In genomic region chr7:80453699-80454340, GRCh38 we compare ENCODE assay signal across 9 cellular contexts. TPM values are rescaled to one million over a fixed set of nuclear protein-coding genes. Genes with fewer than 3 reads are reported as not detected.
DNase-seq lines count a peak whose midpoint lies in the region; ATAC-seq, FAIRE-seq and TF ChIP-seq lines count a peak whose summit lies in the region.
"Had no signal": no experiment of that assay in that cellular context is flagged by ENCODE, and none has a peak within 500 bp of the region (broad histone marks: within the 10 kb centered on the region; RNA-seq: fewer than 3 reads in every experiment).

No MANE protein-coding gene starts in this region.

- H3K18ac ChIP-seq in H1 (ENCODE audit: extremely low read depth, low read length): no peak overlapping the region

- H3K27me3 ChIP-seq in H1 (replicated peaks in 1 of 4; ENCODE audit: control insufficient read depth in 3 of 4, extremely low read depth in 1 of 4, insufficient read depth in 3 of 4, low read length in 3 of 4): no peaks in the 10 kb centered on the region
- no peaks in the 10 kb centered on the region for H3K27me3 ChIP-seq in sigmoid colon
- H3K27me3 ChIP-seq: neutrophil had no signal

- H4K8ac ChIP-seq in H1 (ENCODE audit: extremely low read depth, insufficient read depth, low read length): no peak overlapping the region

- H3K4me1 ChIP-seq in H1 (replicated peaks in 1 of 4; ENCODE audit: control insufficient read depth in 3 of 4, insufficient read depth in 4 of 4, low read length in 3 of 4): no peaks in the 10 kb centered on the region
- no peaks in the 10 kb centered on the region for H3K4me1 ChIP-seq in sigmoid colon

- H2AK5ac ChIP-seq in H1 (ENCODE audit: low read depth, low read length): no peak overlapping the region

- H4K91ac ChIP-seq in H1 (replicated peaks; ENCODE audit: insufficient read length, low read length): no peak overlapping the region

- no peak overlapping the region for H2BK5ac ChIP-seq in H1 (ENCODE audit: low read depth, low read length)

- H3K36me3 ChIP-seq in H1 (ENCODE audit: control insufficient read depth in 2 of 4, insufficient read depth in 4 of 4, low read length in 3 of 4): no peaks in the 10 kb centered on the region
- H3K36me3 ChIP-seq in sigmoid colon: no peaks in the 10 kb centered on the region
- H3K36me3 ChIP-seq: neutrophil had no signal

- H3K79me1 ChIP-seq in H1 (ENCODE audit: low read depth, low read length): no peaks in the 10 kb centered on the region

- no peak overlapping the region for H2AFZ ChIP-seq in H1 (ENCODE audit: low read length)

- no peak overlapping the region for H2BK20ac ChIP-seq in H1 (ENCODE audit: low read length)

- no peak for FAIRE-seq in H1 (lab: Jason Lieb, UNC)

- 86% methylated on average over 2 of the region's 2 CpGs; no CpG with 5 or more reads in 1 of the 2 experiments for WGBS in H1 (ENCODE audit: extremely low coverage in 1 of 2, insufficient coverage in 1 of 2, insufficient read length in 1 of 2, insufficient replicate concordance in 2 of 2, low coverage in 1 of 2, low lambda C conversion rate in 2 of 2, missing lambda C conversion rate in 1 of 2), 2 experiments
- 59 to 60% methylated on average over 2 of the region's 2 CpGs for WGBS in sigmoid colon, 2 donors

- no peak overlapping the region for H3K23ac ChIP-seq in H1 (ENCODE audit: insufficient read length)

- no peaks in the 10 kb centered on the region for H3K79me2 ChIP-seq in H1 (ENCODE audit: control insufficient read depth in 1 of 2, insufficient read depth in 2 of 2, low read length in 2 of 2)

- no peak overlapping the region for H2BK120ac ChIP-seq in H1 (replicated peaks; ENCODE audit: low read depth, low read length)

- POLR2A ChIA-PET in H1 (lab: Charles Lee; ENCODE audit: partially characterized antibody): no interaction called here

- H4K5ac ChIP-seq in H1 (ENCODE audit: insufficient read length, low read depth, low read length): no peak overlapping the region

- TF ChIP-seq RAD21 in H1 (IDR thresholded peaks at IDR 0.05 in 1 of 2, conservative IDR thresholded peaks at IDR 0.05 in 1 of 2; ENCODE audit: low read depth in 2 of 2, low read length in 2 of 2): peak; percentile 61 to 72

- H3K27ac ChIP-seq in H1 (ENCODE audit: low read depth, low read length): no peak overlapping the region
- no peak overlapping the region for H3K27ac ChIP-seq in sigmoid colon
- H3K27ac ChIP-seq: neutrophil had no signal

- DNase-seq in NCI-H2107 treated with DMSO at 0.1 percent for 48 hours (lab: John Stamatoyannopoulos, UW; ENCODE audit: unreplicated experiment) (peak; percentile 48), NCI-H2107 (lab: John Stamatoyannopoulos, UW) (no peak), NCI-H524 treated with DMSO at 0.1 percent for 48 hours (lab: John Stamatoyannopoulos, UW) (peak; percentile 7), H1 (ENCODE audit: low read depth in 1 of 2, low spot score in 2 of 2) (no peak), sigmoid colon (no peak), activated gamma-delta T cell (lab: John Stamatoyannopoulos, UW) (no peak)
- DNase-seq in activated CD4-positive, alpha-beta T cell treated with anti-CD3 and anti-CD28 coated beads for 48 hours: no peak

- no peak overlapping the region for H3K4me2 ChIP-seq in H1 (ENCODE audit: insufficient read depth in 1 of 2, low read depth in 2 of 2, low read length in 2 of 2)

- H2BK12ac ChIP-seq in H1 (ENCODE audit: low read depth, low read length): no peak overlapping the region

- intact Hi-C loops in sigmoid colon (cut with DNase I): loop anchor here (2.0 kb wide), 1 partner anchor 25 kb away; no protein-coding TSS in a partner anchor

- peak in 1 of 3 experiments; percentile 29; a peak in 2 of 4 replicates for TF ChIP-seq CTCF in H1 (IDR thresholded peaks at IDR 0.05; ENCODE audit: control extremely low read depth in 1 of 3, insufficient read depth in 1 of 3, low read depth in 1 of 3, low read length in 3 of 3)
- peak in 3 of 4 experiments; percentile 30 to 48 (median 34) for TF ChIP-seq CTCF in sigmoid colon (IDR thresholded peaks at IDR 0.05)

- ATAC-seq in GM19463 (IDR thresholded peaks at IDR 0.05; ENCODE audit: unreplicated experiment): no peak

- H3K23me2 ChIP-seq in H1 (ENCODE audit: low read depth, low read length): no peaks in the 10 kb centered on the region

- CTCF ChIA-PET in H1 (lab: Charles Lee; ENCODE audit: partially characterized antibody): interaction anchor here (0.6 kb wide), 1 partner anchor 16 kb away, joined by 3 read pairs; no protein-coding TSS in a partner anchor

- H3K4ac ChIP-seq in H1 (replicated peaks; ENCODE audit: insufficient read length, low read depth, low read length): no peak overlapping the region

- H3K14ac ChIP-seq in H1 (ENCODE audit: insufficient read length): no peak overlapping the region

- no peak overlapping the region for H3K56ac ChIP-seq in H1 (replicated peaks; ENCODE audit: insufficient read length, low read depth, low read length)

- TF ChIP-seq EP300 in H1 (IDR thresholded peaks at IDR 0.05; ENCODE audit: borderline replicate concordance in 1 of 2, low read depth in 2 of 2, low read length in 2 of 2) (no peak), sigmoid colon (IDR thresholded peaks at IDR 0.05) (no peak)

- TF ChIP-seq POLR2A in H1 (IDR thresholded peaks at IDR 0.05; ENCODE audit: control extremely low read depth in 1 of 2, low read depth in 2 of 2, low read length in 2 of 2) (no peak), sigmoid colon (IDR thresholded peaks at IDR 0.05) (no peak)

- H3K4me3 ChIP-seq in H1 (ENCODE audit: extremely low read depth in 1 of 4, insufficient read depth in 2 of 4, low read depth in 3 of 4, low read length in 4 of 4) (no peak overlapping the region), sigmoid colon (no peak overlapping the region)

- no peaks in the 10 kb centered on the region for H3K9me3 ChIP-seq in H1 (ENCODE audit: insufficient read depth in 2 of 2, low read depth in 1 of 2, low read length in 1 of 2)
- no peaks in the 10 kb centered on the region for H3K9me3 ChIP-seq in sigmoid colon
- H3K9me3 ChIP-seq: neutrophil had no signal

- no peaks in the 10 kb centered on the region for H4K20me1 ChIP-seq in H1 (replicated peaks in 1 of 2; ENCODE audit: control insufficient read depth in 1 of 2, insufficient read depth in 2 of 2, low read length in 2 of 2)

- H3K9ac ChIP-seq in H1 (replicated peaks in 1 of 4; ENCODE audit: extremely low read depth in 1 of 4, low read depth in 3 of 4, low read length in 3 of 4): no peak overlapping the region

- H2BK15ac ChIP-seq in H1 (ENCODE audit: low read length): no peak overlapping the region

TF ChIP-seq in H1, 55 proteins besides CTCF, POLR2A, EP300 and RAD21 (continues in another document):
- TF ChIP-seq PHF8 (conservative IDR thresholded peaks at IDR 0.05; ENCODE audit: low read depth, low read length) (no peak), CHD2 (IDR thresholded peaks at IDR 0.05; ENCODE audit: low read length) (no peak), ZNF274 (IDR thresholded peaks at IDR 0.05; ENCODE audit: borderline replicate concordance, extremely low read depth, low read length) (no peak), CBX8 (IDR thresholded peaks at IDR 0.05; ENCODE audit: borderline replicate concordance, low read depth, low read length) (no peak), SUZ12 (IDR thresholded peaks at IDR 0.05; ENCODE audit: low read length) (no peak), YY1 (IDR thresholded peaks at IDR 0.05; ENCODE audit: low read depth, low read length) (no peak), GTF2F1 (IDR thresholded peaks at IDR 0.05; ENCODE audit: borderline replicate concordance, low read depth, low read length) (no peak), KDM1A (IDR thresholded peaks at IDR 0.05; ENCODE audit: borderline replicate concordance, low read length) (no peak), CREB1 (IDR thresholded peaks at IDR 0.05) (no peak), MAX (IDR thresholded peaks at IDR 0.05) (no peak), TAF7 (optimal IDR thresholded peaks at IDR 0.05; ENCODE audit: borderline replicate concordance, low read depth, low read length) (no peak)
- TF ChIP-seq, protein P1, sequence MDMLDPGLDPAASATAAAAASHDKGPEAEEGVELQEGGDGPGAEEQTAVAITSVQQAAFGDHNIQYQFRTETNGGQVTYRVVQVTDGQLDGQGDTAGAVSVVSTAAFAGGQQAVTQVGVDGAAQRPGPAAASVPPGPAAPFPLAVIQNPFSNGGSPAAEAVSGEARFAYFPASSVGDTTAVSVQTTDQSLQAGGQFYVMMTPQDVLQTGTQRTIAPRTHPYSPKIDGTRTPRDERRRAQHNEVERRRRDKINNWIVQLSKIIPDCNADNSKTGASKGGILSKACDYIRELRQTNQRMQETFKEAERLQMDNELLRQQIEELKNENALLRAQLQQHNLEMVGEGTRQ (IDR thresholded peaks at IDR 0.05; ENCODE audit: low read length): no peak

RNA-seq across cellular contexts. Expression of gene GNAT3, which starts 58.0 kb away (rescaled TPM):
- total RNA-seq in H1 (2021; fragmentation: NEBNext Ultra II Directional; extraction: Animal tissue kit (Norgen Biotek cat#: 25700)): not detected in 2 replicates
- polyA plus RNA-seq in H1 (2011; rRNA removed) (not detected in 2 replicates), sigmoid colon (not detected)
- polyA plus RNA-seq in H1 (2011; cell fraction: cytosol; rRNA removed): not detected
- polyA plus RNA-seq in H1 (2011; cell fraction: nucleus; rRNA removed): not detected
- not detected in 4 replicates for polyA plus RNA-seq in H1 (2012, experiment 1 of 2)
- not detected for polyA plus RNA-seq in H1 (2012, experiment 2 of 2)
- 0.14 TPM for polyA plus RNA-seq in H1 (2013, experiment 1 of 2)
- 0.06 TPM for polyA plus RNA-seq in H1 (2013, experiment 2 of 2)
- 0.39 TPM in 1 of 2 replicates, not detected in the other for polyA minus RNA-seq in H1 (2011; rRNA and poly(A)+ RNA removed)
- polyA minus RNA-seq in H1 (2011; cell fraction: cytosol; rRNA and poly(A)+ RNA removed): not detected
- not detected for polyA minus RNA-seq in H1 (2011; cell fraction: nucleus; rRNA and poly(A)+ RNA removed)
- total RNA-seq in sigmoid colon: not detected

Comparison
In these comparisons a context has a peak if more than half of its experiments do, and no peak if none do; other contexts are left out.
1. DNase-seq: peak in NCI-H2107 treated with DMSO at 0.1 percent for 48 hours (single experiment) and NCI-H524 treated with DMSO at 0.1 percent for 48 hours (single experiment); none in NCI-H2107 (single experiment), H1 (0 of 2), sigmoid colon (single experiment), activated CD4-positive, alpha-beta T cell treated with anti-CD3 and anti-CD28 coated beads for 48 hours (single experiment) and activated gamma-delta T cell (single experiment).